In the genomic region with DNA sequence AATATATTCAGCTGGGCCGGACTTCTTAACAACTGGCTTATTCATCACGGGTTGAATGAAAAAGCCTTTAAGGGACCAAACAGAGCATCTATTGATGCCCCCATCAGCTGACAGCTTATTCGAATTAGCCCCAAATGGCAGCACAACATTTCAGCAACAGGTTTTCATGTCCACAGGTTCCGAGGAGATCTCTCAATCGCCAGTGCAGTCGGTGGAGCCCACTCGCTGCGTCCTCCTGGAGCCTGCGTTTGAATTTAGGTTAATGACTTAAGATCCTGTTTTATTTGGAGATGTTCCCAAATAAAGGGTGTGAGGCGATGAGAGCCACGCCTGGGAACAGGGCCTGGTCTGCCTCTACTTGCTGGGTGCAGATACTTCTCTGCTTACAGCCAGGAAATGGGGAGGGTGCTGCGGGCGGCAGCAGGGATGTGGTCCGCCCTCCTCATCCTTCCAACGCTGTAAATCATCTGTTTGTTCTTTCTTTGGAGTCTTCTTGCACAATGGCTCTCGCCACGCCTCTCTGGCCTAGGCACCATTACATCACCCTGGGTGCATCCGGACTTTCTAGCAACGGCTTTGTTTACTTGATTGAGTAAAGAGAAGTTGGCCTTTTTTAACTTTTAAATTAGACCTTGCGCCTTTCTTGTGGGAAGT, we compare ENCODE assay signal across 9 cellular contexts. TPM values are rescaled to one million over a fixed set of nuclear protein-coding genes. Genes with fewer than 3 reads are reported as not detected.
DNase-seq lines count a peak whose midpoint lies in the region; ATAC-seq and TF ChIP-seq lines count a peak whose summit lies in the region.
"Had no signal": no experiment of that assay in that cellular context is flagged by ENCODE, and none has a peak within 500 bp of the region (broad histone marks: within the 10 kb centered on the region; RNA-seq: fewer than 3 reads in every experiment).

No MANE protein-coding gene starts in this region.

- no TSS peak for BruUV-seq in PC-9 (replicated peaks; lab: Mats Ljungman, UMichigan)

- H3K9me3 ChIP-seq in PC-9 (ENCODE audit: insufficient read depth, low read depth), result no peaks in the 10 kb centered on the region

- no peak for TF ChIP-seq CTCF in PC-9 (conservative IDR thresholded peaks at IDR 0.05)

- H3K4me1 ChIP-seq in PC-9 (replicated peaks; ENCODE audit: insufficient read depth), result peaks cover 22% of the 10 kb centered on the region

- intact Hi-C loops in PC-9 (cut with micrococcal nuclease; ENCODE audit: unreplicated experiment), result no loop called here

- H3K9me2 ChIP-seq in PC-9 (ENCODE audit: insufficient read depth), result no peaks in the 10 kb centered on the region

- H3K36me3 ChIP-seq in PC-9 (ENCODE audit: low read depth), result peaks cover 20% of the 10 kb centered on the region

- peak overlapping the region; percentile 41 for H3K27ac ChIP-seq in PC-9
- peak overlapping the region; percentile 99 for H3K27ac ChIP-seq in substantia nigra (ENCODE audit: low read depth, low read length, poor library complexity, severe bottlenecking)
- H3K27ac ChIP-seq: KMS-11 had no signal

- H3K27me3 ChIP-seq in PC-9 (ENCODE audit: insufficient read depth, low read depth), result no peaks in the 10 kb centered on the region

- peaks cover 34% of the 10 kb centered on the region for H3F3A ChIP-seq in PC-9 (ENCODE audit: insufficient read depth, low read depth)

- peaks cover 18% of the 10 kb centered on the region; the same call in 1 of the 2 replicates for H3K79me2 ChIP-seq in PC-9 (ENCODE audit: low read depth)

- CTCF ChIA-PET in PC-9 (lab: Charles Lee), result interaction anchor here (0.6 kb wide), 1 partner anchor 20 kb away, joined by 3 read pairs; no protein-coding TSS in a partner anchor

- H3K4me2 ChIP-seq in PC-9, result peak overlapping the region; percentile 43
- H3K4me2 ChIP-seq: KMS-11 had no signal

- H2AFZ ChIP-seq in PC-9, result no peak overlapping the region

- no peak overlapping the region for H3K4me3 ChIP-seq in PC-9

- ATAC-seq in GM18907 (IDR thresholded peaks at IDR 0.05; ENCODE audit: unreplicated experiment), result no peak

- no peaks in the 10 kb centered on the region for H4K20me1 ChIP-seq in PC-9 (ENCODE audit: insufficient read depth)

- DNase-seq in GF-D8 (lab: John Stamatoyannopoulos, UW), result peak; percentile 98
- DNase-seq in PC-9, result peak; percentile 84 to 85
- DNase-seq in activated effector memory CD4-positive, alpha-beta T cell treated with anti-CD3 and anti-CD28 coated beads, Interleukin-2, amount 50 U/mL, for 16 hours, result peak; percentile 86
- DNase-seq in foreskin melanocyte, result peak; percentile 98
- peak; percentile 71 for DNase-seq in occipital lobe (lab: John Stamatoyannopoulos, UW)
- DNase-seq in substantia nigra (lab: John Stamatoyannopoulos, UW), result peak in 48 of 49 donors; percentile 24 to 93 (median 78)
- DNase-seq in NAMALWA (ENCODE audit: low spot score), result no peak

- POLR2A ChIA-PET in PC-9 (lab: Charles Lee; ENCODE audit: unreplicated experiment), result interaction anchor here (0.6 kb wide), 1 partner anchor 25 kb away, joined by 7 read pairs; no protein-coding TSS in a partner anchor

RNA-seq across cellular contexts. Expression of a gene that starts 22.6 kb away (rescaled TPM):
- total RNA-seq in PC-9 (2021) (114 and 119 TPM in 2 replicates), occipital lobe (4.2 TPM)

RNA-seq across cellular contexts. Expression of a gene that starts 29.7 kb away (rescaled TPM):
- total RNA-seq in PC-9 (2021) (68.1 and 69.4 TPM in 2 replicates), occipital lobe (24.0 TPM)

Comparison
In these comparisons a context has a peak if more than half of its experiments do, and no peak if none do; other contexts are left out.
1. RNA of a gene that starts 22.6 kb away (total RNA-seq): 114 to 119 TPM in PC-9; 4.2 TPM in occipital lobe (single experiment); every median in the first group is over 10 times any median in the second.